ENCODE assay signal across 9 cellular contexts in the genomic region with DNA sequence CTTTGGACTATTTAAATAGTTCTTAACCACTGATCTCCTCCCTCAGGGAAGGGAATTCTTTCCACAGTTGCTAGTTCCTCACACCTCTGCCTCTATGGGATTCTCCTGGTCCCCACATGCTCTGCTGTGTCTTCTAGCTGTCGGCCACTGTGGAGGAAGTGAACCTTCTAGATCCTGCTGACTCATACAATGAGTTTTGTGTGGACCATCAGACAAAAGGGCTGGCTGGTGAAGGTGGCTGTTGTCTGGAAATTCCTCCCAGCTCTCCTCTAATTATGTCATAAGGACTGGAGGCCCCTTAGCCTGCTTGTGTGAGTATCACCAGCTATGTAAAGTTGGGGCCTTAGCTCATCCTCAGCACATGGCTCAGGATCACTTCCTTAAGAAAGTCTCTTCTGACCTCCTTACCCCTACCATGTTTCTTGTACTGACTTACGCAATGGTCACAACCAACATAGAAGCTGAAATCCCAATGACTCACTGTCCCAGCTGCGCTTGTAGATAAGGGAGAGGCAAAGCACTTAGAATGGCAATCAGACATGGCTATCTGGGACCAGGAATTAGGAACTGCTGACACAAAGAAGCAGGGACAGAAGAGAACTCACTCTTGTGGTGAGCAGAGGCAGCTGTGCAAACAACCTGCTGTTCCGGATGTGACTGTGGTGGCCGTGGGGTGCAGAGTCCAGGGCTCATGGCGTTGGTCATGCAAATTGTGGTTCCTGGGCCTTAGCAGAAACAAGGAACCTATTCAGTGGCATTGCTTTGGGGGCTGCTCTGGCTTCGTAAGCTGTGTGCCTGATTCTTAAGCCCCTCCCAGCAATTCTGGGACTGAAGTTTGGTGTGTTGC. TPM values are rescaled to one million over a fixed set of nuclear protein-coding genes. Genes with fewer than 3 reads are reported as not detected.
DNase-seq lines count a peak whose midpoint lies in the region; ATAC-seq and TF ChIP-seq lines count a peak whose summit lies in the region.
"Had no signal": no experiment of that assay in that cellular context is flagged by ENCODE, and none has a peak within 500 bp of the region (broad histone marks: within the 10 kb centered on the region; RNA-seq: fewer than 3 reads in every experiment).

No MANE protein-coding gene starts in this region.

- H4K20me1 ChIP-seq in OCI-LY1 (ENCODE audit: insufficient read depth, low read length): no peaks in the 10 kb centered on the region

- H3K23ac ChIP-seq in mesenchymal stem cell (ENCODE audit: low read length in 2 of 2): no peak overlapping the region

- H3K79me1 ChIP-seq in mesenchymal stem cell (replicated peaks; ENCODE audit: low read length, poor library complexity, severe bottlenecking): no peaks in the 10 kb centered on the region

- no peak overlapping the region for H2BK15ac ChIP-seq in mesenchymal stem cell (ENCODE audit: low read depth, poor library complexity, severe bottlenecking)

- peak; percentile 72 for ATAC-seq in GM19452 (IDR thresholded peaks at IDR 0.05; ENCODE audit: unreplicated experiment)
- peak; percentile 67 for ATAC-seq in HG03457 (IDR thresholded peaks at IDR 0.05; ENCODE audit: unreplicated experiment)

- H2BK120ac ChIP-seq in mesenchymal stem cell (ENCODE audit: low read depth, low read length): peak overlapping the region; percentile 92

- H3K9ac ChIP-seq in OCI-LY1 (ENCODE audit: low read length) (peak overlapping the region; percentile 67), duodenal mucosa (ENCODE audit: low read depth in 1 of 2, low read length in 2 of 2) (peak overlapping the region; percentile 8 to 42), mesenchymal stem cell (ENCODE audit: low read length) (peak overlapping the region; percentile 63)

- H3K4ac ChIP-seq in mesenchymal stem cell (ENCODE audit: low read depth in 1 of 2, low read length in 2 of 2): peak overlapping the region; percentile 49 to 77

- H2AFZ ChIP-seq in OCI-LY1 (ENCODE audit: low read length) (no peak overlapping the region), mesenchymal stem cell (ENCODE audit: low read depth, low read length) (no peak overlapping the region)

- H2BK5ac ChIP-seq in mesenchymal stem cell (ENCODE audit: low read depth, low read length, poor library complexity, severe bottlenecking): no peak overlapping the region

- WGBS in mesenchymal stem cell: 14% methylated on average over 6 of the region's 7 CpGs

- H2AK5ac ChIP-seq in mesenchymal stem cell (ENCODE audit: low read length, severe bottlenecking): peak overlapping the region; percentile 92

- H3K9me3 ChIP-seq in OCI-LY1 (ENCODE audit: low read length) (no peaks in the 10 kb centered on the region), duodenal mucosa (ENCODE audit: control insufficient read depth in 1 of 2, low read length in 2 of 2) (no peaks in the 10 kb centered on the region), mesenchymal stem cell (ENCODE audit: control insufficient read depth, low read length) (no peaks in the 10 kb centered on the region), uterus (no peaks in the 10 kb centered on the region)

- H3K27ac ChIP-seq in OCI-LY1 (ENCODE audit: low read depth, low read length, poor library complexity, severe bottlenecking): peak overlapping the region; percentile 96
- H3K27ac ChIP-seq in duodenal mucosa (ENCODE audit: low read depth, low read length): peak overlapping the region; percentile 54
- H3K27ac ChIP-seq in mesenchymal stem cell (ENCODE audit: low read length, poor library complexity, severe bottlenecking): peak overlapping the region; percentile 88
- peak overlapping the region in 1 of 2 donors; percentile 42 for H3K27ac ChIP-seq in uterus
- H3K27ac ChIP-seq: VCaP had no signal

- H4K91ac ChIP-seq in mesenchymal stem cell (ENCODE audit: low read length): peak overlapping the region; percentile 92

- H2BK12ac ChIP-seq in mesenchymal stem cell (ENCODE audit: low read length in 2 of 2): peak overlapping the region; percentile 84 to 99

- TF ChIP-seq CTCF in OCI-LY1 (IDR thresholded peaks at IDR 0.05; ENCODE audit: low read length): peak; percentile 20; the same call in 1 of the 2 replicates
- TF ChIP-seq CTCF in uterus (IDR thresholded peaks at IDR 0.05): no peak

- H3K36me3 ChIP-seq in OCI-LY1 (ENCODE audit: insufficient read depth, low read length) (no peaks in the 10 kb centered on the region), duodenal mucosa (ENCODE audit: control insufficient read depth in 1 of 2, insufficient read depth in 2 of 2, low read length in 2 of 2) (no peaks in the 10 kb centered on the region), mesenchymal stem cell (ENCODE audit: control insufficient read depth in 1 of 2, insufficient read depth in 2 of 2, low read depth in 1 of 2, low read length in 2 of 2) (no peaks in the 10 kb centered on the region), uterus (no peaks in the 10 kb centered on the region)

- H3K4me1 ChIP-seq in OCI-LY1 (ENCODE audit: insufficient read depth, low read length, severe bottlenecking) (peaks cover 93% of the 10 kb centered on the region), duodenal mucosa (ENCODE audit: control insufficient read depth in 1 of 2, insufficient read depth in 2 of 2, low read length in 2 of 2) (peaks cover 37 to 41% of the 10 kb centered on the region in 2 donors), mesenchymal stem cell (ENCODE audit: control insufficient read depth, insufficient read depth, low read depth, low read length) (peaks cover 15% of the 10 kb centered on the region), uterus (no peaks in the 10 kb centered on the region)

- peak overlapping the region; percentile 88 for H4K8ac ChIP-seq in mesenchymal stem cell (ENCODE audit: low read length)

- H3K18ac ChIP-seq in mesenchymal stem cell (ENCODE audit: low read depth in 1 of 2, low read length in 2 of 2): peak overlapping the region; percentile 89 to 93

- peaks cover 18% of the 10 kb centered on the region for H3F3A ChIP-seq in OCI-LY1 (ENCODE audit: insufficient read depth, low read length)

- H3K4me3 ChIP-seq in OCI-LY1 (ENCODE audit: low read depth, low read length, poor library complexity, severe bottlenecking) (peak overlapping the region; percentile 65), duodenal mucosa (ENCODE audit: low read depth in 1 of 2, low read length in 2 of 2) (peak overlapping the region; percentile 56 to 66), mesenchymal stem cell (ENCODE audit: insufficient read depth in 1 of 2, low read depth in 1 of 2, low read length in 2 of 2) (no peak overlapping the region), uterus (no peak overlapping the region)

- H3K27me3 ChIP-seq in OCI-LY1 (ENCODE audit: insufficient read depth, low read length): no peaks in the 10 kb centered on the region
- H3K27me3 ChIP-seq in duodenal mucosa (ENCODE audit: control insufficient read depth in 1 of 2, insufficient read depth in 2 of 2, low read length in 2 of 2): no peaks in the 10 kb centered on the region
- no peaks in the 10 kb centered on the region for H3K27me3 ChIP-seq in mesenchymal stem cell (ENCODE audit: control insufficient read depth in 1 of 2, insufficient read depth in 1 of 2, low read length in 2 of 2)
- no peaks in the 10 kb centered on the region for H3K27me3 ChIP-seq in uterus

- H3K9me2 ChIP-seq in OCI-LY1 (ENCODE audit: low read depth, low read length): no peaks in the 10 kb centered on the region

- H3K4me2 ChIP-seq in OCI-LY1 (ENCODE audit: low read length) (peak overlapping the region; percentile 66), mesenchymal stem cell (ENCODE audit: low read length, poor library complexity, severe bottlenecking) (no peak overlapping the region)

- no peak for TF ChIP-seq POLR2A in uterus (IDR thresholded peaks at IDR 0.05)

- intact Hi-C loops in uterus (cut with DNase I; ENCODE audit: low total_unique reads): no loop called here

- H3K79me2 ChIP-seq in OCI-LY1 (ENCODE audit: insufficient read depth, low read length): peaks cover 23% of the 10 kb centered on the region

- DNase-seq in DMS53 (lab: John Stamatoyannopoulos, UW) (peak; percentile 100), mesenchymal stem cell (peak; percentile 99), uterus (peak; percentile 22 to 58), cerebellar nuclear complex (lab: John Stamatoyannopoulos, UW) (no peak)

- H3K14ac ChIP-seq in mesenchymal stem cell (ENCODE audit: low read length in 2 of 2): no peak overlapping the region

RNA-seq across cellular contexts. Expression of a gene that starts 2.5 kb away (rescaled TPM):
- polyA plus RNA-seq in mesenchymal stem cell (2013, experiment 1 of 2): under 0.01 TPM
- not detected for polyA plus RNA-seq in mesenchymal stem cell (2013, experiment 2 of 2)
- total RNA-seq in uterus: 10 to 100 TPM in 1 of 4 donors, 1 to 10 TPM in 2, not detected in 1; 1.0 to 23.9 (median 1.5) TPM

Comparison
In these comparisons a context has a peak if more than half of its experiments do, and no peak if none do; other contexts are left out.
1. DNase-seq: peak in DMS53 (single experiment), mesenchymal stem cell (single experiment) and uterus (2 of 2); none in cerebellar nuclear complex (0 of 2).
2. H3K4me3 ChIP-seq: peak in OCI-LY1 (single experiment) and duodenal mucosa (2 of 2); none in mesenchymal stem cell (0 of 2) and uterus (0 of 2).
3. Peak in every context shown above with its lines, with median percentiles within 50 percentile points of each other: H3K9ac ChIP-seq.